Comparison of ENCODE assay signal across 1 cellular context in the genomic region with DNA sequence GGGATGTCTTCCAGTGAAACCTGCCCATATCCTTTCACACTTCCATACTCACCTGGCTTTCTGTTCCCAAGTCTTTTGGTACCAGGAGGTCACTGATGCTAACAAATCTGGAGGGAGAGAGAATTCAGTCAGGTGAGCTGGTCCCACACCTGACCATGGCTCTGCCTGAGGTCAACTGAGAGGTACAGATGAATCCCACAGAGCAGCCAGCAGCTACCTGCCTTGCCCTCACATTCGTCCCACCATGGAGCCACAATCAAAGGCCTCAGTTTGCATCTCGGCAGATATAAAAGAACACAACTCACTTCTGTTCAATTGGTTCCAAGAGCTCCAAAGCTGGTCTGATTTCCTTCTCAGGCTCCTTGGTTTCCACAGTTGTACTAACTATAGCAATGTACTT.
A peak's percentile ranks its signal among the peaks of the same experiment; 100 is the strongest.
TF ChIP-seq lines count a peak whose summit lies in the region.

No MANE protein-coding gene starts in this region.

TF ChIP-seq in H1, 55 proteins besides CTCF, POLR2A, EP300 and RAD21:
- peak; percentile 66 for TF ChIP-seq POLR2AphosphoS5 (IDR thresholded peaks at IDR 0.05; ENCODE audit: low read depth, low read length)
- TF ChIP-seq KDM1A (IDR thresholded peaks at IDR 0.05; ENCODE audit: borderline replicate concordance, low read length): no peak
